In genomic region chr14:93520053-93520607, GRCh38 we compare ENCODE assay signal across 11 cellular contexts.
"Had no signal": no experiment of that assay in that cellular context is flagged by ENCODE, and none has a peak within 500 bp of the region (broad histone marks: within the 10 kb centered on the region; RNA-seq: fewer than 3 reads in every experiment).

No MANE protein-coding gene starts in this region.

- H3K27me3 ChIP-seq: body of pancreas had no signal

- H3K27ac ChIP-seq: body of pancreas, thoracic aorta had no signal

- H3K36me3 ChIP-seq: thoracic aorta had no signal

- H3K4me3 ChIP-seq: body of pancreas, thoracic aorta had no signal

- DNase-seq: activated CD4-positive, alpha-beta T cell treated with anti-CD3 and anti-CD28 coated beads, Interleukin-2, amount 50 U/mL, for 4 hours; activated CD4-positive, CD25-positive, alpha-beta regulatory T cell treated with anti-CD3 and anti-CD28 coated beads, Interleukin-2, amount 50 U/mL, for 72 hours; activated effector memory CD4-positive, alpha-beta T cell treated with Interleukin-2 at 50 U/mL for 16 hours; activated T-cell treated with anti-CD3 and anti-CD28 coated beads, Interleukin-2, amount 50 U/mL, for 24 hours; amniotic stem cell; body of pancreas; central memory CD4-positive, alpha-beta T cell; effector memory CD8-positive, alpha-beta T cell; hippocampal formation; stimulated activated CD4-positive, alpha-beta T cell treated with anti-CD3 and anti-CD28 coated beads, Interleukin-4, amount 100 ng/mL, for 24 hours had no signal

- H3K4me1 ChIP-seq: body of pancreas had no signal
